In the genomic region with DNA sequence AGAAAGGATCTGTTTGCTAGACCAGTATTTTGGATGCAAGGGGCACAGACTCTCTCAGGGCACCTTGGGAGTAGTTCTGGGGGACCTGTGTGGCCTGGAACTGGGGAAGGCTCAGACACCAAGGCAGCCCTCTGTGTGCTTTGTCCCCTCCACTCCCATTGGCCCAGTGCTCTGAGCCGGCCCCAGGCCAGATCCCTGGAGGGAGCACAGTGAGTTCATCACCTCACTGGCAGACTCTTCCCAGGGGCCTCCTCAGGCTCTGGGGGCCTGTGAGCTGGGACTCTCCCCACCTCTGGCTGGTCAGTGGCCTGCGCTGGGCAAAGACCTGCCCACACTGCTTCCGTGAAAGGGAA, we compare ENCODE assay signal across 1 cellular context.
TF ChIP-seq lines count a peak whose summit lies in the region.

No MANE protein-coding gene starts in this region.

TF ChIP-seq in K562, 482 proteins besides CTCF, POLR2A, EP300 and RAD21:
- TF ChIP-seq, protein P1, sequence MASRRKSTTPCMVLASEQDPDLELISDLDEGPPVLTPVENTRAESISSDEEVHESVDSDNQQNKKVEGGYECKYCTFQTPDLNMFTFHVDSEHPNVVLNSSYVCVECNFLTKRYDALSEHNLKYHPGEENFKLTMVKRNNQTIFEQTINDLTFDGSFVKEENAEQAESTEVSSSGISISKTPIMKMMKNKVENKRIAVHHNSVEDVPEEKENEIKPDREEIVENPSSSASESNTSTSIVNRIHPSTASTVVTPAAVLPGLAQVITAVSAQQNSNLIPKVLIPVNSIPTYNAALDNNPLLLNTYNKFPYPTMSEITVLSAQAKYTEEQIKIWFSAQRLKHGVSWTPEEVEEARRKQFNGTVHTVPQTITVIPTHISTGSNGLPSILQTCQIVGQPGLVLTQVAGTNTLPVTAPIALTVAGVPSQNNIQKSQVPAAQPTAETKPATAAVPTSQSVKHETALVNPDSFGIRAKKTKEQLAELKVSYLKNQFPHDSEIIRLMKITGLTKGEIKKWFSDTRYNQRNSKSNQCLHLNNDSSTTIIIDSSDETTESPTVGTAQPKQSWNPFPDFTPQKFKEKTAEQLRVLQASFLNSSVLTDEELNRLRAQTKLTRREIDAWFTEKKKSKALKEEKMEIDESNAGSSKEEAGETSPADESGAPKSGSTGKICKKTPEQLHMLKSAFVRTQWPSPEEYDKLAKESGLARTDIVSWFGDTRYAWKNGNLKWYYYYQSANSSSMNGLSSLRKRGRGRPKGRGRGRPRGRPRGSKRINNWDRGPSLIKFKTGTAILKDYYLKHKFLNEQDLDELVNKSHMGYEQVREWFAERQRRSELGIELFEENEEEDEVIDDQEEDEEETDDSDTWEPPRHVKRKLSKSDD (conservative IDR thresholded peaks at IDR 0.05; ENCODE audit: low read length) = no peak
- TF ChIP-seq KLF13 (tag; IDR thresholded peaks at IDR 0.05; ENCODE audit: borderline replicate concordance, low read depth) (no peak), FOS (IDR thresholded peaks at IDR 0.05; ENCODE audit: extremely low read depth, insufficient read length) (no peak), RBFOX2 (IDR thresholded peaks at IDR 0.05; ENCODE audit: low read depth, low read length) (no peak), ETV1 (tag; conservative IDR thresholded peaks at IDR 0.05; ENCODE audit: low read depth) (no peak), BACH1 (tag; IDR thresholded peaks at IDR 0.05) (no peak), ADNP (tag; IDR thresholded peaks at IDR 0.05) (no peak), MIER1 (IDR thresholded peaks at IDR 0.05; ENCODE audit: low read depth) (no peak), ZNF639 (CRISPR knock-in tag; conservative IDR thresholded peaks at IDR 0.05 in 1 of 2, IDR thresholded peaks at IDR 0.05 in 1 of 2) (no peak), NCOR1 (IDR thresholded peaks at IDR 0.05) (no peak), KAT7 (CRISPR knock-in tag; IDR thresholded peaks at IDR 0.05; ENCODE audit: borderline replicate concordance) (no peak)
- TF ChIP-seq, protein P2, sequence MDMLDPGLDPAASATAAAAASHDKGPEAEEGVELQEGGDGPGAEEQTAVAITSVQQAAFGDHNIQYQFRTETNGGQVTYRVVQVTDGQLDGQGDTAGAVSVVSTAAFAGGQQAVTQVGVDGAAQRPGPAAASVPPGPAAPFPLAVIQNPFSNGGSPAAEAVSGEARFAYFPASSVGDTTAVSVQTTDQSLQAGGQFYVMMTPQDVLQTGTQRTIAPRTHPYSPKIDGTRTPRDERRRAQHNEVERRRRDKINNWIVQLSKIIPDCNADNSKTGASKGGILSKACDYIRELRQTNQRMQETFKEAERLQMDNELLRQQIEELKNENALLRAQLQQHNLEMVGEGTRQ (CRISPR knock-in tag; IDR thresholded peaks at IDR 0.05) = no peak
TF ChIP-seq in K562: peak in this region for 0.
